8 cellular contexts compared by ENCODE assay signal in the genomic region with DNA sequence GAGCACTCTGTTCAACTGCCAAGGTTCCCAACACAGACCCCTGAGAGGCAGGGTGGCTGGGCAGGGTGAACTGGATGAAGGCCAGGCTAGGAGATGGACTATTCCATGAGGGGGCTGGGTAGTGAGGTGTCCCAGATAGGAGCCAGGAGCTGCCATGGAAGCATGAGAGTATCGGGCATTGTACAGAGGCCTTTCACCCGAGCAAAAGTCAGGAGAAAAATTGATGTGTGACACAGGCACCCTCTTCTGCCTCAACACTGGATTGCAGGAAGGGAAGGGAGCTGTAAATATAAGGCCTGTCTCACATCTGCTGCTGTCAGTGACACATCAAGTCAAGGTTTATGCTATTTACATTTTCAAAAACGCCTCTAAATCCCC.
DNase-seq lines count a peak whose midpoint lies in the region; ATAC-seq, FAIRE-seq and TF ChIP-seq lines count a peak whose summit lies in the region.

No MANE protein-coding gene starts in this region.

- no peak overlapping the region for H3K27ac ChIP-seq in WERI-Rb-1
- H3K27ac ChIP-seq in psoas muscle = peak overlapping the region; percentile 90

- ATAC-seq in psoas muscle (peak; percentile 45 to 73 (median 61)), GM18519 (IDR thresholded peaks at IDR 0.05; ENCODE audit: low FRiP score, unreplicated experiment) (no peak), HG02970 (IDR thresholded peaks at IDR 0.05; ENCODE audit: low FRiP score, unreplicated experiment) (no peak)

- H3K36me3 ChIP-seq in WERI-Rb-1 = peaks cover 91% of the 10 kb centered on the region
- H3K36me3 ChIP-seq in psoas muscle (ENCODE audit: insufficient read depth in 1 of 2, low read depth in 1 of 2) = peaks cover 5 to 32% of the 10 kb centered on the region in 2 donors

- intact Hi-C loops in psoas muscle (cut with DNase I) = loop anchor here (5.0 kb wide), 3 partner anchors 71 to 126 kb away; a partner anchor contains a TSS

- TF ChIP-seq CTCF in D721Med (IDR thresholded peaks at IDR 0.05; ENCODE audit: insufficient read depth, missing control alignments) (peak; percentile 8), WERI-Rb-1 (IDR thresholded peaks at IDR 0.05; ENCODE audit: low read depth, low read length) (0 out of 2 replicates have a peak, but pooled peaks have one; percentile 16), psoas muscle (IDR thresholded peaks at IDR 0.05) (peak; percentile 43)

- DNase-seq in D721Med (ENCODE audit: insufficient read length, low spot score) (no peak), WERI-Rb-1 (no peak), frontal cortex (ENCODE audit: low spot score in 2 of 2) (peak; percentile 12 to 39), psoas muscle (no peak), UCSD-AML1 (lab: John Stamatoyannopoulos, UW; ENCODE audit: unreplicated experiment) (no peak)
- no peak for DNase-seq in stimulated activated CD4-positive, alpha-beta T cell treated with anti-CD3 and anti-CD28 coated beads, Interleukin-4, amount 100 ng/mL, for 1 hour

- no peaks in the 10 kb centered on the region for H3K27me3 ChIP-seq in WERI-Rb-1 (ENCODE audit: insufficient read depth, low read depth, severe bottlenecking)
- no peaks in the 10 kb centered on the region for H3K27me3 ChIP-seq in psoas muscle (ENCODE audit: insufficient read depth in 3 of 3, low read length in 2 of 3)

- 16 to 26% (median 24%) methylated on average over 3 of the region's 3 CpGs for WGBS in psoas muscle, 3 donors

- peaks cover 52% of the 10 kb centered on the region for H3K4me1 ChIP-seq in psoas muscle

- H3K9me3 ChIP-seq in WERI-Rb-1 (ENCODE audit: severe bottlenecking) (no peaks in the 10 kb centered on the region), psoas muscle (no peaks in the 10 kb centered on the region)

- FAIRE-seq in D721Med (lab: Jason Lieb, UNC) (no peak), frontal cortex (lab: Jason Lieb, UNC) (no peak)

- H3K4me3 ChIP-seq in WERI-Rb-1 (ENCODE audit: low read depth, low read length) (no peak overlapping the region), psoas muscle (no peak overlapping the region)

Comparison
In these comparisons a context has a peak if more than half of its experiments do, and no peak if none do; other contexts are left out.
1. DNase-seq: peak in frontal cortex (2 of 2); none in D721Med (single experiment), WERI-Rb-1 (single experiment), psoas muscle (0 of 2), UCSD-AML1 (single experiment) and stimulated activated CD4-positive, alpha-beta T cell treated with anti-CD3 and anti-CD28 coated beads, Interleukin-4, amount 100 ng/mL, for 1 hour (single experiment).
2. ATAC-seq: peak in psoas muscle (4 of 4); none in GM18519 (single experiment) and HG02970 (single experiment).
3. Peak in every context shown above with its lines, with median percentiles within 50 percentile points of each other: CTCF ChIP-seq.